In genomic region chr3:195905970-195906864, GRCh38 we compare ENCODE assay signal across 7 cellular contexts. TPM values are rescaled to one million over a fixed set of nuclear protein-coding genes. Genes with fewer than 3 reads are reported as not detected.
DNase-seq lines count a peak whose midpoint lies in the region; FAIRE-seq and TF ChIP-seq lines count a peak whose summit lies in the region.

No MANE protein-coding gene starts in this region.

- H3K9ac ChIP-seq in OCI-LY3 (ENCODE audit: low read length): peak overlapping the region; percentile 73
- H3K9ac ChIP-seq in duodenal mucosa (ENCODE audit: low read depth in 1 of 2, low read length in 2 of 2): peak overlapping the region; percentile 34 to 56

- H3K4me3 ChIP-seq in OCI-LY3 (ENCODE audit: low read length) (peak overlapping the region; percentile 80), duodenal mucosa (ENCODE audit: low read depth in 1 of 2, low read length in 2 of 2) (peak overlapping the region; percentile 75 to 76), small intestine (ENCODE audit: low read depth in 1 of 2, low read length in 2 of 2) (peak overlapping the region in 1 of 2 donors; percentile 83), A673 (ENCODE audit: low read depth, low read length, poor library complexity, severe bottlenecking) (no peak overlapping the region)

- BruUV-seq in A673 (replicated peaks; lab: Mats Ljungman, UMichigan): no TSS peak

- peak; percentile 17 for DNase-seq in GM20000 (ENCODE audit: low spot score)
- peak; percentile 64 for DNase-seq in small intestine
- no peak for DNase-seq in UCSD-AML1 (lab: John Stamatoyannopoulos, UW; ENCODE audit: unreplicated experiment)
- DNase-seq in A673 (ENCODE audit: low spot score): no peak
- DNase-seq in stimulated activated CD4-positive, alpha-beta T cell treated with anti-CD3 and anti-CD28 coated beads, Interleukin-2, amount 100 ng/mL, for 24 hours: no peak

- no peak for FAIRE-seq in small intestine (lab: Jason Lieb, UNC)

- no peak overlapping the region for H2AFZ ChIP-seq in OCI-LY3 (ENCODE audit: low read depth, low read length)

- H3K4me2 ChIP-seq in OCI-LY3 (ENCODE audit: low read length): peak overlapping the region; percentile 99

- peaks cover 74% of the 10 kb centered on the region for H3K79me2 ChIP-seq in OCI-LY3 (ENCODE audit: low read length)

- POLR2A ChIA-PET in A673 (lab: Charles Lee; ENCODE audit: low non-redundant PET): no interaction called here

- no peak for TF ChIP-seq CTCF in GM20000 (IDR thresholded peaks at IDR 0.05; ENCODE audit: extremely low read depth, missing control alignments)
- TF ChIP-seq CTCF in OCI-LY3 (IDR thresholded peaks at IDR 0.05; ENCODE audit: low read depth, low read length): no peak
- TF ChIP-seq CTCF in A673 (conservative IDR thresholded peaks at IDR 0.05; ENCODE audit: low read depth, low read length): no peak

- peaks cover 54% of the 10 kb centered on the region for H3K4me1 ChIP-seq in OCI-LY3 (ENCODE audit: low read length)
- H3K4me1 ChIP-seq in duodenal mucosa (ENCODE audit: control insufficient read depth in 1 of 2, insufficient read depth in 2 of 2, low read length in 2 of 2): peaks cover 29 to 34% of the 10 kb centered on the region in 2 donors
- peaks cover 4 to 7% of the 10 kb centered on the region in 2 donors for H3K4me1 ChIP-seq in small intestine (ENCODE audit: control insufficient read depth in 2 of 2, insufficient read depth in 1 of 2, low read depth in 1 of 2, low read length in 1 of 2)
- peaks cover 27% of the 10 kb centered on the region for H3K4me1 ChIP-seq in A673 (ENCODE audit: insufficient read depth, low read length, poor library complexity, severe bottlenecking)

- no peaks in the 10 kb centered on the region for H3K9me3 ChIP-seq in OCI-LY3 (ENCODE audit: insufficient read depth, low read length)
- H3K9me3 ChIP-seq in duodenal mucosa (ENCODE audit: control insufficient read depth in 1 of 2, low read length in 2 of 2): no peaks in the 10 kb centered on the region
- no peaks in the 10 kb centered on the region for H3K9me3 ChIP-seq in small intestine (ENCODE audit: control insufficient read depth, low read depth)
- H3K9me3 ChIP-seq in A673 (ENCODE audit: low read depth, low read length, poor library complexity, severe bottlenecking): no peaks in the 10 kb centered on the region

- peaks cover 7% of the 10 kb centered on the region for H3K36me3 ChIP-seq in OCI-LY3 (replicated peaks; ENCODE audit: low read depth, low read length)
- H3K36me3 ChIP-seq in duodenal mucosa (ENCODE audit: control insufficient read depth in 1 of 2, insufficient read depth in 2 of 2, low read length in 2 of 2): no peaks in the 10 kb centered on the region
- H3K36me3 ChIP-seq in small intestine (ENCODE audit: control insufficient read depth in 2 of 2, insufficient read depth in 2 of 2, low read length in 2 of 2): no peaks in the 10 kb centered on the region
- no peaks in the 10 kb centered on the region for H3K36me3 ChIP-seq in A673 (ENCODE audit: insufficient read depth, low read length, poor library complexity, severe bottlenecking)

- H3K27ac ChIP-seq in OCI-LY3 (ENCODE audit: low read length) (peak overlapping the region; percentile 87), duodenal mucosa (ENCODE audit: low read depth, low read length) (peak overlapping the region; percentile 58), small intestine (ENCODE audit: low read depth in 1 of 2, low read length in 1 of 2) (peak overlapping the region in 1 of 2 donors; percentile 91), A673 (ENCODE audit: low read depth, low read length, poor library complexity, severe bottlenecking) (no peak overlapping the region)

- H3K27me3 ChIP-seq in OCI-LY3 (ENCODE audit: low read depth, low read length) (no peaks in the 10 kb centered on the region), duodenal mucosa (ENCODE audit: control insufficient read depth in 1 of 2, insufficient read depth in 2 of 2, low read length in 2 of 2) (no peaks in the 10 kb centered on the region), small intestine (ENCODE audit: control insufficient read depth in 2 of 2, insufficient read depth in 2 of 2, low read length in 2 of 2) (no peaks in the 10 kb centered on the region), A673 (replicated peaks; ENCODE audit: insufficient read depth, low read depth, low read length, poor library complexity) (no peaks in the 10 kb centered on the region)

- intact Hi-C loops in A673 (cut with micrococcal nuclease; ENCODE audit: unreplicated experiment): no loop called here

- 30 to 50% (median 30%) methylated on average over 17 of the region's 17 CpGs for WGBS in small intestine, 3 donors

- CTCF ChIA-PET in A673 (lab: Charles Lee): interaction anchor here (0.5 kb wide), 1 partner anchor 55 kb away, joined by 3 read pairs; no protein-coding TSS in a partner anchor

- peaks cover 6% of the 10 kb centered on the region; the same call in 1 of the 2 replicates for H4K20me1 ChIP-seq in OCI-LY3 (ENCODE audit: insufficient read depth, low read length)

RNA-seq across cellular contexts. Expression of gene TNK2, which starts 2.1 kb away (rescaled TPM):
- 10 to 100 TPM in 2 of 3 donors, 1 to 10 TPM in 1; 6.7 to 17.8 (median 14.6) TPM for polyA plus RNA-seq in small intestine
- total RNA-seq in A673 (2021): 18.2 and 24.4 TPM in 2 replicates

Comparison
In these comparisons a context has a peak if more than half of its experiments do, and no peak if none do; other contexts are left out.
1. DNase-seq: peak in GM20000 (single experiment) and small intestine (single experiment); none in UCSD-AML1 (single experiment), A673 (single experiment) and stimulated activated CD4-positive, alpha-beta T cell treated with anti-CD3 and anti-CD28 coated beads, Interleukin-2, amount 100 ng/mL, for 24 hours (0 of 2).